8 cellular contexts compared by ENCODE assay signal in genomic region chr11:36509265-36509664, GRCh38. TPM values are rescaled to one million over a fixed set of nuclear protein-coding genes. Genes with fewer than 3 reads are reported as not detected.
A peak's percentile ranks its signal among the peaks of the same experiment; 100 is the strongest.
DNase-seq lines count a peak whose midpoint lies in the region; ATAC-seq and TF ChIP-seq lines count a peak whose summit lies in the region.

No MANE protein-coding gene starts in this region.

- no TSS peak for BruUV-seq in A673 (replicated peaks; lab: Mats Ljungman, UMichigan)

- no peaks in the 10 kb centered on the region for H3K36me3 ChIP-seq in A673 (ENCODE audit: insufficient read depth, low read length, poor library complexity, severe bottlenecking)
- H3K36me3 ChIP-seq in neutrophil = peaks cover 7% of the 10 kb centered on the region

- TF ChIP-seq CTCF in A673 (conservative IDR thresholded peaks at IDR 0.05; ENCODE audit: low read depth, low read length) (no peak), foreskin keratinocyte (conservative IDR thresholded peaks at IDR 0.05) (no peak), neutrophil (IDR thresholded peaks at IDR 0.05) (no peak)

- H3K4me3 ChIP-seq in A673 (ENCODE audit: low read depth, low read length, poor library complexity, severe bottlenecking) = peak overlapping the region; percentile 73
- peak overlapping the region; percentile 92 to 96 for H3K4me3 ChIP-seq in neutrophil (ENCODE audit: low read depth in 1 of 2, low read length in 1 of 2)

- H3K4me1 Mint-ChIP-seq in activated T-cell treated with anti-CD3 and anti-CD28 coated beads, Interleukin-2, amount 50 U/mL, for 24 hours (ENCODE audit: low read depth) = peaks cover 33% of the 10 kb centered on the region

- DNase-seq in A673 (ENCODE audit: low spot score) (peak; percentile 77), Kasumi-1 (lab: John Stamatoyannopoulos, UW) (peak; percentile 16 to 59), foreskin keratinocyte (peak in 1 of 2 donors; percentile 17), DMS114 treated with DMSO at 0.1 percent for 48 hours (lab: John Stamatoyannopoulos, UW; ENCODE audit: unreplicated experiment) (no peak), hippocampal formation (lab: John Stamatoyannopoulos, UW) (no peak)
- peak; percentile 36 for DNase-seq in activated T-cell treated with anti-CD3 and anti-CD28 coated beads, Interleukin-2, amount 50 U/mL, for 24 hours

- H3K36me3 Mint-ChIP-seq in activated T-cell treated with anti-CD3 and anti-CD28 coated beads, Interleukin-2, amount 50 U/mL, for 24 hours (ENCODE audit: low read depth) = peaks cover 25% of the 10 kb centered on the region

- peak overlapping the region; percentile 92 for H3K27ac Mint-ChIP-seq in activated T-cell treated with anti-CD3 and anti-CD28 coated beads, Interleukin-2, amount 50 U/mL, for 24 hours

- peak overlapping the region; percentile 94 for H3K4me3 Mint-ChIP-seq in activated T-cell treated with anti-CD3 and anti-CD28 coated beads, Interleukin-2, amount 50 U/mL, for 24 hours

- no peaks in the 10 kb centered on the region for H3K9me3 Mint-ChIP-seq in activated T-cell treated with anti-CD3 and anti-CD28 coated beads, Interleukin-2, amount 50 U/mL, for 24 hours

- H3K27ac ChIP-seq in A673 (ENCODE audit: low read depth, low read length, poor library complexity, severe bottlenecking) (peak overlapping the region; percentile 85), foreskin keratinocyte (peak overlapping the region; percentile 76), neutrophil (peak overlapping the region; percentile 89)

- intact Hi-C loops in A673 (cut with micrococcal nuclease; ENCODE audit: unreplicated experiment) = no loop called here

- ATAC-seq in GM18502 (IDR thresholded peaks at IDR 0.05; ENCODE audit: poor library complexity, unreplicated experiment) = peak; percentile 39
- no peak for ATAC-seq in foreskin keratinocyte

- H3K4me1 ChIP-seq in A673 (ENCODE audit: insufficient read depth, low read length, poor library complexity, severe bottlenecking) (peaks cover 9% of the 10 kb centered on the region), foreskin keratinocyte (peaks cover 30% of the 10 kb centered on the region), neutrophil (ENCODE audit: control insufficient read depth in 1 of 2, insufficient read depth in 1 of 2, low read depth in 1 of 2, low read length in 1 of 2) (peaks cover 22 to 26% of the 10 kb centered on the region in 2 experiments)

- H3K27me3 ChIP-seq in A673 (replicated peaks; ENCODE audit: insufficient read depth, low read depth, low read length, poor library complexity) = no peaks in the 10 kb centered on the region
- H3K27me3 ChIP-seq in foreskin keratinocyte = no peaks in the 10 kb centered on the region
- no peaks in the 10 kb centered on the region for H3K27me3 ChIP-seq in neutrophil

- POLR2A ChIA-PET in A673 (lab: Charles Lee; ENCODE audit: low non-redundant PET) = interaction anchor here (0.6 kb wide), 1 partner anchor 1178 kb away, joined by 3 read pairs; no protein-coding TSS in a partner anchor

- H3K27me3 Mint-ChIP-seq in activated T-cell treated with anti-CD3 and anti-CD28 coated beads, Interleukin-2, amount 50 U/mL, for 24 hours = peaks cover 3% of the 10 kb centered on the region

- H3K9me3 ChIP-seq in A673 (ENCODE audit: low read depth, low read length, poor library complexity, severe bottlenecking) = peaks cover 3% of the 10 kb centered on the region
- H3K9me3 ChIP-seq in neutrophil = no peaks in the 10 kb centered on the region

- CTCF ChIA-PET in A673 (lab: Charles Lee) = interaction anchor here (0.6 to 2.8 kb wide), 7 partner anchors 17 to 399 kb away, joined by 3 to 7 read pairs (median 4); no protein-coding TSS in a partner anchor

RNA-seq across cellular contexts. Expression of gene TRAF6, which starts 0.8 kb away (rescaled TPM):
- total RNA-seq in A673 (2021) (25.5 and 28.6 TPM in 2 replicates), foreskin keratinocyte (11.2 and 12.4 TPM in 2 replicates)
- polyA plus RNA-seq in foreskin keratinocyte = 3.4 and 3.8 TPM in 2 replicates

RNA-seq across cellular contexts. Expression of gene RAG1, which starts 58.5 kb away (rescaled TPM):
- total RNA-seq in A673 (2021) (0.07 and 0.11 TPM in 2 replicates), foreskin keratinocyte (1.5 and 1.7 TPM in 2 replicates)
- polyA plus RNA-seq in foreskin keratinocyte = 0.37 and 0.46 TPM in 2 replicates

Comparison
In these comparisons a context has a peak if more than half of its experiments do, and no peak if none do; other contexts are left out.
1. DNase-seq: peak in A673 (single experiment), Kasumi-1 (2 of 2) and activated T-cell treated with anti-CD3 and anti-CD28 coated beads, Interleukin-2, amount 50 U/mL, for 24 hours (single experiment); none in DMS114 treated with DMSO at 0.1 percent for 48 hours (single experiment) and hippocampal formation (0 of 2).
2. Peak in every context shown above with its lines, with median percentiles within 50 percentile points of each other: H3K27ac ChIP-seq.